In genomic region chr21:32494946-32495703, GRCh38 we compare ENCODE assay signal across 13 cellular contexts.
DNase-seq lines count a peak whose midpoint lies in the region; ATAC-seq, FAIRE-seq and TF ChIP-seq lines count a peak whose summit lies in the region.
"Had no signal": no experiment of that assay in that cellular context is flagged by ENCODE, and none has a peak within 500 bp of the region (broad histone marks: within the 10 kb centered on the region; RNA-seq: fewer than 3 reads in every experiment).

No MANE protein-coding gene starts in this region.

- H3K4me3 ChIP-seq in PC-3 (ENCODE audit: low read length): peak overlapping the region; percentile 10; the same call in 1 of the 2 replicates
- H3K4me3 ChIP-seq in H1 (ENCODE audit: extremely low read depth in 1 of 4, insufficient read depth in 2 of 4, low read depth in 3 of 4, low read length in 4 of 4): no peak overlapping the region
- H3K4me3 ChIP-seq in parathyroid adenoma (ENCODE audit: low read depth, low read length): no peak overlapping the region
- H3K4me3 ChIP-seq in CD4-positive, alpha-beta memory T cell (ENCODE audit: low read length in 2 of 2): no peak overlapping the region
- H3K4me3 ChIP-seq in neural progenitor cell: no peak overlapping the region
- H3K4me3 ChIP-seq: heart right ventricle, testis had no signal

- peak overlapping the region; percentile 94 for H3K27ac ChIP-seq in PC-3 (ENCODE audit: low read length)
- no peak overlapping the region for H3K27ac ChIP-seq in H1 (ENCODE audit: low read depth, low read length)
- peak overlapping the region; percentile 84 for H3K27ac ChIP-seq in parathyroid adenoma
- H3K27ac ChIP-seq in CD4-positive, alpha-beta memory T cell (ENCODE audit: low read depth, low read length): no peak overlapping the region
- H3K27ac ChIP-seq in neural progenitor cell: no peak overlapping the region
- H3K27ac ChIP-seq: testis had no signal

- no peak overlapping the region for H3K4ac ChIP-seq in H1 (replicated peaks; ENCODE audit: insufficient read length, low read depth, low read length)

- no peak overlapping the region for H3K14ac ChIP-seq in H1 (ENCODE audit: insufficient read length)

- H3K4me2 ChIP-seq in PC-3 (ENCODE audit: low read length) (peak overlapping the region; percentile 62), H1 (ENCODE audit: insufficient read depth in 1 of 2, low read depth in 2 of 2, low read length in 2 of 2) (no peak overlapping the region), parathyroid adenoma (ENCODE audit: low read length) (peak overlapping the region; percentile 8), neural progenitor cell (no peak overlapping the region)

- H3K36me3 ChIP-seq in PC-3 (ENCODE audit: low read depth, low read length) (no peaks in the 10 kb centered on the region), H1 (ENCODE audit: control insufficient read depth in 2 of 4, insufficient read depth in 4 of 4, low read length in 3 of 4) (no peaks in the 10 kb centered on the region), parathyroid adenoma (ENCODE audit: control insufficient read depth, insufficient read depth, low read length) (no peaks in the 10 kb centered on the region), neural progenitor cell (no peaks in the 10 kb centered on the region)
- no peaks in the 10 kb centered on the region for H3K36me3 ChIP-seq in CD4-positive, alpha-beta memory T cell (ENCODE audit: insufficient read depth, low read length)

- no peaks in the 10 kb centered on the region for H3K79me1 ChIP-seq in H1 (ENCODE audit: low read depth, low read length)

- H2BK15ac ChIP-seq in H1 (ENCODE audit: low read length): peak overlapping the region; percentile 37; the same call in 1 of the 2 replicates

- no peak overlapping the region for H3K23ac ChIP-seq in H1 (ENCODE audit: insufficient read length)

- no peak overlapping the region for H2AK5ac ChIP-seq in H1 (ENCODE audit: low read depth, low read length)

- no TSS peak for BruUV-seq in PC-3 (replicated peaks; lab: Mats Ljungman, UMichigan)

- H3K36me3 Mint-ChIP-seq in CD4-positive, alpha-beta memory T cell: peaks cover 30 to 41% of the 10 kb centered on the region in 2 donors
- no peaks in the 10 kb centered on the region for H3K36me3 Mint-ChIP-seq in neural progenitor cell

- no peaks in the 10 kb centered on the region for H3K9me3 Mint-ChIP-seq in CD4-positive, alpha-beta memory T cell
- H3K9me3 Mint-ChIP-seq in neural progenitor cell: peaks cover 2% of the 10 kb centered on the region
- H3K9me3 Mint-ChIP-seq: activated CD4-positive, alpha-beta memory T cell treated with anti-CD3 and anti-CD28 coated beads for 36 hours had no signal

- no peak overlapping the region for H2BK12ac ChIP-seq in H1 (ENCODE audit: low read depth, low read length)

- H3K9ac ChIP-seq in PC-3 (ENCODE audit: low read length) (peak overlapping the region; percentile 66), H1 (replicated peaks in 1 of 4; ENCODE audit: extremely low read depth in 1 of 4, low read depth in 3 of 4, low read length in 3 of 4) (no peak overlapping the region), parathyroid adenoma (no peak overlapping the region), neural progenitor cell (no peak overlapping the region)

- H2BK5ac ChIP-seq in H1 (ENCODE audit: low read depth, low read length): 0 out of 2 replicates have a peak overlapping the region, but pooled peaks have one; percentile 35

- intact Hi-C loops in PC-3 (cut with micrococcal nuclease): loop anchor here (2.0 to 5.0 kb wide), 3 partner anchors 20 to 102 kb away; no protein-coding TSS in a partner anchor
- intact Hi-C loops in CD4-positive, alpha-beta memory T cell (cut with micrococcal nuclease): no loop called here

- no peaks in the 10 kb centered on the region for H3F3A ChIP-seq in PC-3 (ENCODE audit: low read length, unreplicated experiment)
- H3F3A ChIP-seq in neural progenitor cell (ENCODE audit: low read depth): peaks cover 34% of the 10 kb centered on the region

- H3K4me1 ChIP-seq in PC-3 (ENCODE audit: insufficient read depth, low read length): peaks cover 34% of the 10 kb centered on the region
- peaks cover 9 to 21% (median 18%) of the 10 kb centered on the region in 4 experiments for H3K4me1 ChIP-seq in H1 (replicated peaks in 1 of 4; ENCODE audit: control insufficient read depth in 3 of 4, insufficient read depth in 4 of 4, low read length in 3 of 4)
- H3K4me1 ChIP-seq in parathyroid adenoma: no peaks in the 10 kb centered on the region
- peaks cover 13% of the 10 kb centered on the region for H3K4me1 ChIP-seq in CD4-positive, alpha-beta memory T cell (ENCODE audit: insufficient read depth, low read length)
- peaks cover 30% of the 10 kb centered on the region for H3K4me1 ChIP-seq in neural progenitor cell
- H3K4me1 ChIP-seq: testis had no signal

- no peaks in the 10 kb centered on the region for H4K20me1 ChIP-seq in PC-3 (ENCODE audit: low read length)
- no peaks in the 10 kb centered on the region for H4K20me1 ChIP-seq in H1 (replicated peaks in 1 of 2; ENCODE audit: control insufficient read depth in 1 of 2, insufficient read depth in 2 of 2, low read length in 2 of 2)
- no peaks in the 10 kb centered on the region for H4K20me1 ChIP-seq in neural progenitor cell (ENCODE audit: low read depth)

- 87% methylated on average over 10 of the region's 10 CpGs; no CpG with 5 or more reads in 1 of the 2 experiments for WGBS in H1 (ENCODE audit: extremely low coverage in 1 of 2, insufficient coverage in 1 of 2, insufficient read length in 1 of 2, insufficient replicate concordance in 2 of 2, low coverage in 1 of 2, low lambda C conversion rate in 2 of 2, missing lambda C conversion rate in 1 of 2), 2 experiments

- no peaks in the 10 kb centered on the region for H3K9me2 ChIP-seq in PC-3 (replicated peaks; ENCODE audit: low read length)

- H3K56ac ChIP-seq in H1 (replicated peaks; ENCODE audit: insufficient read length, low read depth, low read length): no peak overlapping the region

- 0 out of 2 replicates have a peak overlapping the region, but pooled peaks have one; percentile 9 for H3K18ac ChIP-seq in H1 (ENCODE audit: extremely low read depth, low read length)

- H2BK20ac ChIP-seq in H1 (ENCODE audit: low read length): no peak overlapping the region

- TF ChIP-seq CTCF in PC-3 (conservative IDR thresholded peaks at IDR 0.05; ENCODE audit: low read depth, low read length) (no peak), H1 (IDR thresholded peaks at IDR 0.05; ENCODE audit: control extremely low read depth in 1 of 3, insufficient read depth in 1 of 3, low read depth in 1 of 3, low read length in 3 of 3) (no peak), parathyroid adenoma (IDR thresholded peaks at IDR 0.05) (no peak), neural progenitor cell (IDR thresholded peaks at IDR 0.05) (no peak)

- FAIRE-seq in H1 (lab: Jason Lieb, UNC): no peak

- no peak for TF ChIP-seq POLR2A in H1 (IDR thresholded peaks at IDR 0.05; ENCODE audit: control extremely low read depth in 1 of 2, low read depth in 2 of 2, low read length in 2 of 2)

- H3K9me3 ChIP-seq in PC-3 (ENCODE audit: low read length) (no peaks in the 10 kb centered on the region), H1 (ENCODE audit: insufficient read depth in 2 of 2, low read depth in 1 of 2, low read length in 1 of 2) (no peaks in the 10 kb centered on the region), parathyroid adenoma (ENCODE audit: control insufficient read depth, low read length) (no peaks in the 10 kb centered on the region), neural progenitor cell (ENCODE audit: low read depth) (no peaks in the 10 kb centered on the region)
- H3K9me3 ChIP-seq in CD4-positive, alpha-beta memory T cell (ENCODE audit: control insufficient read depth in 1 of 2, low read length in 2 of 2): no peaks in the 10 kb centered on the region
- H3K9me3 ChIP-seq: heart right ventricle, testis had no signal

- H3K23me2 ChIP-seq in H1 (ENCODE audit: low read depth, low read length): no peaks in the 10 kb centered on the region

- H4K91ac ChIP-seq in H1 (replicated peaks; ENCODE audit: insufficient read length, low read length): no peak overlapping the region

- H4K5ac ChIP-seq in H1 (ENCODE audit: insufficient read length, low read depth, low read length): no peak overlapping the region

- no peaks in the 10 kb centered on the region for H3K27me3 Mint-ChIP-seq in CD4-positive, alpha-beta memory T cell
- peaks cover 3% of the 10 kb centered on the region for H3K27me3 Mint-ChIP-seq in neural progenitor cell (ENCODE audit: insufficient read depth, low read depth)
- H3K27me3 Mint-ChIP-seq: activated CD4-positive, alpha-beta memory T cell treated with anti-CD3 and anti-CD28 coated beads for 36 hours had no signal

- POLR2A ChIA-PET in PC-3 (lab: Charles Lee; ENCODE audit: unreplicated experiment): interaction anchor here (0.8 to 0.9 kb wide), 2 partner anchors 20 to 104 kb away, joined by 5 to 16 read pairs; no protein-coding TSS in a partner anchor
- POLR2A ChIA-PET in H1 (lab: Charles Lee; ENCODE audit: partially characterized antibody): interaction anchor here (1.3 kb wide), 1 partner anchor 110 kb away, joined by 3 read pairs; no protein-coding TSS in a partner anchor
- POLR2A ChIA-PET in CD4-positive, alpha-beta memory T cell (lab: Charles Lee; ENCODE audit: partially characterized antibody): no interaction called here

- H4K8ac ChIP-seq in H1 (ENCODE audit: extremely low read depth, insufficient read depth, low read length): 0 out of 2 replicates have a peak overlapping the region, but pooled peaks have one; percentile 23

- H3K27me3 ChIP-seq in PC-3 (ENCODE audit: low read length): no peaks in the 10 kb centered on the region
- no peaks in the 10 kb centered on the region for H3K27me3 ChIP-seq in H1 (replicated peaks in 1 of 4; ENCODE audit: control insufficient read depth in 3 of 4, extremely low read depth in 1 of 4, insufficient read depth in 3 of 4, low read length in 3 of 4)
- H3K27me3 ChIP-seq in parathyroid adenoma (ENCODE audit: control insufficient read depth, insufficient read depth, low read length): no peaks in the 10 kb centered on the region
- no peaks in the 10 kb centered on the region for H3K27me3 ChIP-seq in CD4-positive, alpha-beta memory T cell (ENCODE audit: insufficient read depth, low read length)
- H3K27me3 ChIP-seq in neural progenitor cell: no peaks in the 10 kb centered on the region
- H3K27me3 ChIP-seq: heart right ventricle, testis had no signal

- H2AFZ ChIP-seq in PC-3 (ENCODE audit: low read length): peak overlapping the region; percentile 16; the same call in 1 of the 2 replicates
- H2AFZ ChIP-seq in H1 (ENCODE audit: low read length): no peak overlapping the region
- H2AFZ ChIP-seq in parathyroid adenoma: no peak overlapping the region
- H2AFZ ChIP-seq in neural progenitor cell (replicated peaks): no peak overlapping the region

- TF ChIP-seq EP300 in H1 (IDR thresholded peaks at IDR 0.05; ENCODE audit: borderline replicate concordance in 1 of 2, low read depth in 2 of 2, low read length in 2 of 2): no peak

- H3K79me2 ChIP-seq in PC-3 (ENCODE audit: low read length) (no peaks in the 10 kb centered on the region), H1 (ENCODE audit: control insufficient read depth in 1 of 2, insufficient read depth in 2 of 2, low read length in 2 of 2) (no peaks in the 10 kb centered on the region), parathyroid adenoma (peaks cover 2% of the 10 kb centered on the region), neural progenitor cell (ENCODE audit: low read depth) (no peaks in the 10 kb centered on the region)

- peaks cover 0 to 8% (median 4%) of the 10 kb centered on the region in 4 donors for H3K4me1 Mint-ChIP-seq in CD4-positive, alpha-beta memory T cell
- H3K4me1 Mint-ChIP-seq in neural progenitor cell: peaks cover 21% of the 10 kb centered on the region

- TF ChIP-seq RAD21 in H1 (IDR thresholded peaks at IDR 0.05 in 1 of 2, conservative IDR thresholded peaks at IDR 0.05 in 1 of 2; ENCODE audit: low read depth in 2 of 2, low read length in 2 of 2): no peak

- peak overlapping the region in 1 of 7 donors; percentile 25 for H3K27ac Mint-ChIP-seq in CD4-positive, alpha-beta memory T cell
- no peak overlapping the region for H3K27ac Mint-ChIP-seq in neural progenitor cell
- H3K27ac Mint-ChIP-seq: activated CD4-positive, alpha-beta memory T cell treated with anti-CD3 and anti-CD28 coated beads for 36 hours had no signal

- H3K4me3 Mint-ChIP-seq in CD4-positive, alpha-beta memory T cell: no peak overlapping the region
- no peak overlapping the region for H3K4me3 Mint-ChIP-seq in neural progenitor cell
- H3K4me3 Mint-ChIP-seq: activated CD4-positive, alpha-beta memory T cell treated with anti-CD3 and anti-CD28 coated beads for 36 hours had no signal

- H2BK120ac ChIP-seq in H1 (replicated peaks; ENCODE audit: low read depth, low read length): no peak overlapping the region

- ATAC-seq in PC-3: peak; percentile 96
- ATAC-seq in GM21526 (IDR thresholded peaks at IDR 0.05; ENCODE audit: low FRiP score, unreplicated experiment): no peak
- ATAC-seq: heart right ventricle had no signal

- CTCF ChIA-PET in PC-3 (lab: Charles Lee) (interaction anchor here (0.5 to 0.9 kb wide), 2 partner anchors 20 to 81 kb away, joined by 3 to 6 read pairs; no protein-coding TSS in a partner anchor), H1 (lab: Charles Lee; ENCODE audit: partially characterized antibody) (interaction anchor here (0.6 to 0.9 kb wide), 4 partner anchors 22 to 130 kb away, joined by 3 to 5 read pairs (median 3); no protein-coding TSS in a partner anchor)
- CTCF ChIA-PET in CD4-positive, alpha-beta memory T cell (lab: Charles Lee; ENCODE audit: partially characterized antibody): no interaction called here

- DNase-seq in Daoy (ENCODE audit: low read depth): peak; percentile 81
- peak; percentile 89 for DNase-seq in PC-3
- DNase-seq in H1 (ENCODE audit: low read depth in 1 of 2, low spot score in 2 of 2): no peak
- no peak for DNase-seq in occipital lobe (lab: John Stamatoyannopoulos, UW)
- DNase-seq in CD4-positive, alpha-beta memory T cell: no peak
- no peak for DNase-seq in neural progenitor cell (ENCODE audit: low spot score)
- DNase-seq: activated CD4-positive, alpha-beta memory T cell treated with anti-CD3 and anti-CD28 coated beads for 36 hours; heart right ventricle; NCI-H146; stimulated activated CD4-positive, alpha-beta T cell treated with anti-CD3 and anti-CD28 coated beads, Interleukin-2, amount 100 ng/mL, for 48 hours; testis had no signal

Comparison
In these comparisons a context has a peak if more than half of its experiments do, and no peak if none do; other contexts are left out.
1. DNase-seq: peak in Daoy (single experiment) and PC-3 (single experiment); none in H1 (0 of 2), occipital lobe (single experiment), CD4-positive, alpha-beta memory T cell (0 of 5) and neural progenitor cell (single experiment).
2. H3K27ac ChIP-seq: peak in PC-3 (single experiment) and parathyroid adenoma (single experiment); none in H1 (single experiment), CD4-positive, alpha-beta memory T cell (single experiment) and neural progenitor cell (single experiment).
3. H3K4me2 ChIP-seq: peak in PC-3 (single experiment) and parathyroid adenoma (single experiment); none in H1 (0 of 2) and neural progenitor cell (single experiment).